1 cellular context compared by ENCODE assay signal in genomic region chr3:170054204-170054603, GRCh38.
TF ChIP-seq lines count a peak whose summit lies in the region.

No MANE protein-coding gene starts in this region.

TF ChIP-seq in IMR-90, 13 proteins besides CTCF, POLR2A, EP300 and RAD21 (continued from another document):
- TF ChIP-seq ELK1 (IDR thresholded peaks at IDR 0.05; ENCODE audit: borderline replicate concordance, low read depth, low read length) (no peak), USF2 (IDR thresholded peaks at IDR 0.05; ENCODE audit: low read depth, low read length) (no peak)
TF ChIP-seq in IMR-90: peak in this region for 0.
